8 cellular contexts compared by ENCODE assay signal in genomic region chr1:214686497-214686896, GRCh38.
"Had no signal": no experiment of that assay in that cellular context is flagged by ENCODE, and none has a peak within 500 bp of the region (broad histone marks: within the 10 kb centered on the region; RNA-seq: fewer than 3 reads in every experiment).

No MANE protein-coding gene starts in this region.

- H3K4me3 ChIP-seq: GM12878 had no signal

- DNase-seq: GDM1, GF-D8 had no signal

- ATAC-seq: GM12878 had no signal

- FAIRE-seq: G401.6, GM12878, GM12891, GM12892, GM18507, GM19239 had no signal
